1 cellular context compared by ENCODE assay signal in genomic region chr5:142601432-142601831, GRCh38.
TF ChIP-seq lines count a peak whose summit lies in the region.

No MANE protein-coding gene starts in this region.

TF ChIP-seq in K562, 482 proteins besides CTCF, POLR2A, EP300 and RAD21 (continued from another document):
- TF ChIP-seq ARID4B (CRISPR knock-in tag; IDR thresholded peaks at IDR 0.05) (no peak), STAT5B (CRISPR knock-in tag; IDR thresholded peaks at IDR 0.05) (no peak), TEAD2 (tag; IDR thresholded peaks at IDR 0.05) (no peak), CUX1 (CRISPR knock-in tag; IDR thresholded peaks at IDR 0.05) (no peak), CBFA2T2 (conservative IDR thresholded peaks at IDR 0.05) (no peak), ETV1 (tag; conservative IDR thresholded peaks at IDR 0.05; ENCODE audit: low read depth) (no peak), RREB1 (CRISPR knock-in tag; IDR thresholded peaks at IDR 0.05) (no peak), PTBP1 (IDR thresholded peaks at IDR 0.05; ENCODE audit: low read depth, low read length) (no peak)
